ENCODE assay signal across 8 cellular contexts in genomic region chr18:11994708-11995444, GRCh38. TPM values are rescaled to one million over a fixed set of nuclear protein-coding genes. Genes with fewer than 3 reads are reported as not detected.
A peak's percentile ranks its signal among the peaks of the same experiment; 100 is the strongest.
DNase-seq lines count a peak whose midpoint lies in the region; ATAC-seq and TF ChIP-seq lines count a peak whose summit lies in the region.

No MANE protein-coding gene starts in this region.

- no peaks in the 10 kb centered on the region for H3K9me3 ChIP-seq in DOHH2 (ENCODE audit: control insufficient read depth, insufficient read depth, low read length)

- H3F3A ChIP-seq in DOHH2 (ENCODE audit: control insufficient read depth, insufficient read depth), result no peaks in the 10 kb centered on the region

- no peaks in the 10 kb centered on the region for H3K9me3 Mint-ChIP-seq in osteocyte (ENCODE audit: unreplicated experiment)
- H3K9me3 Mint-ChIP-seq in activated CD4-positive, alpha-beta T cell treated with anti-CD3 and anti-CD28 coated beads, Interleukin-2, amount 10 ng/mL, durations not matched to agents 24 days and 14 days, result no peaks in the 10 kb centered on the region

- H3K4me1 ChIP-seq in DOHH2 (ENCODE audit: control insufficient read depth, low read length), result peaks cover 27% of the 10 kb centered on the region
- peaks cover 8% of the 10 kb centered on the region for H3K4me1 ChIP-seq in foreskin keratinocyte

- peak overlapping the region; percentile 80 for H3K27ac Mint-ChIP-seq in osteocyte (ENCODE audit: unreplicated experiment)
- no peak overlapping the region for H3K27ac Mint-ChIP-seq in activated CD4-positive, alpha-beta T cell treated with anti-CD3 and anti-CD28 coated beads, Interleukin-2, amount 10 ng/mL, durations not matched to agents 24 days and 14 days

- H3K36me3 Mint-ChIP-seq in osteocyte (ENCODE audit: unreplicated experiment), result no peaks in the 10 kb centered on the region
- H3K36me3 Mint-ChIP-seq in activated CD4-positive, alpha-beta T cell treated with anti-CD3 and anti-CD28 coated beads, Interleukin-2, amount 10 ng/mL, durations not matched to agents 24 days and 14 days (ENCODE audit: low read depth), result no peaks in the 10 kb centered on the region

- H3K4me3 ChIP-seq in DOHH2 (ENCODE audit: low read length), result peak overlapping the region; percentile 53

- ATAC-seq in foreskin keratinocyte, result peak; percentile 36

- no peaks in the 10 kb centered on the region for H3K27me3 Mint-ChIP-seq in osteocyte (ENCODE audit: unreplicated experiment)
- H3K27me3 Mint-ChIP-seq in activated CD4-positive, alpha-beta T cell treated with anti-CD3 and anti-CD28 coated beads, Interleukin-2, amount 10 ng/mL, durations not matched to agents 24 days and 14 days, result no peaks in the 10 kb centered on the region

- H3K4me1 Mint-ChIP-seq in osteocyte (ENCODE audit: unreplicated experiment), result peaks cover 32% of the 10 kb centered on the region
- peaks cover 19% of the 10 kb centered on the region for H3K4me1 Mint-ChIP-seq in activated CD4-positive, alpha-beta T cell treated with anti-CD3 and anti-CD28 coated beads, Interleukin-2, amount 10 ng/mL, durations not matched to agents 24 days and 14 days

- TF ChIP-seq CTCF in DOHH2 (IDR thresholded peaks at IDR 0.05; ENCODE audit: low read depth, low read length, poor library complexity, severe bottlenecking) (no peak), foreskin keratinocyte (conservative IDR thresholded peaks at IDR 0.05) (no peak), osteocyte (IDR thresholded peaks at IDR 0.05) (no peak)

- peak overlapping the region; percentile 69 for H3K4me2 ChIP-seq in DOHH2 (ENCODE audit: low read length)

- H3K27ac ChIP-seq in DOHH2 (ENCODE audit: low read depth, low read length) (no peak overlapping the region), foreskin keratinocyte (peak overlapping the region; percentile 10)

- intact Hi-C loops in activated CD4-positive, alpha-beta T cell treated with anti-CD3 and anti-CD28 coated beads, Interleukin-2, amount 10 ng/mL, durations not matched to agents 24 days and 14 days (cut with micrococcal nuclease), result loop anchor here (1.0 to 2.0 kb wide), 2 partner anchors 57 to 262 kb away; no protein-coding TSS in a partner anchor

- no peaks in the 10 kb centered on the region for H3K9me2 ChIP-seq in DOHH2 (replicated peaks; ENCODE audit: control insufficient read depth, low read length)

- peak; percentile 43 for DNase-seq in NCI-H510A treated with DMSO at 0.1 percent for 48 hours (lab: John Stamatoyannopoulos, UW)
- no peak for DNase-seq in foreskin keratinocyte
- DNase-seq in osteocyte (ENCODE audit: extremely low spot score, unreplicated experiment), result no peak
- no peak for DNase-seq in NCI-H526 treated with DMSO at 0.1 percent for 48 hours (lab: John Stamatoyannopoulos, UW)
- no peak for DNase-seq in AG08396 (ENCODE audit: low spot score)
- no peak for DNase-seq in stimulated activated CD4-positive, alpha-beta T cell treated with anti-CD3 and anti-CD28 coated beads, Interleukin-12 subunit alpha, Interleukin-12 subunit beta, amount 100 ng/mL, for 4 hours
- no peak for DNase-seq in activated CD4-positive, alpha-beta T cell treated with anti-CD3 and anti-CD28 coated beads, Interleukin-2, amount 10 ng/mL, durations not matched to agents 24 days and 14 days

- H3K27me3 ChIP-seq in DOHH2 (ENCODE audit: control insufficient read depth, low read length) (no peaks in the 10 kb centered on the region), foreskin keratinocyte (no peaks in the 10 kb centered on the region)

- no peak overlapping the region for H3K4me3 Mint-ChIP-seq in osteocyte (ENCODE audit: unreplicated experiment)
- H3K4me3 Mint-ChIP-seq in activated CD4-positive, alpha-beta T cell treated with anti-CD3 and anti-CD28 coated beads, Interleukin-2, amount 10 ng/mL, durations not matched to agents 24 days and 14 days, result no peak overlapping the region

- no peaks in the 10 kb centered on the region for H4K20me1 ChIP-seq in DOHH2 (ENCODE audit: control insufficient read depth, insufficient read depth, low read depth, low read length)

- no peaks in the 10 kb centered on the region for H3K36me3 ChIP-seq in DOHH2 (ENCODE audit: control insufficient read depth, low read length)

- 0 out of 2 replicates have a peak, but pooled peaks cover 2% of the 10 kb centered on the region for H3K79me2 ChIP-seq in DOHH2 (ENCODE audit: control insufficient read depth, low read length)

RNA-seq across cellular contexts. Expression of gene IMPA2, which starts 13.6 kb away (rescaled TPM):
- total RNA-seq in foreskin keratinocyte (26.1 and 31.8 TPM in 2 replicates), osteocyte (9.0 and 9.2 TPM in 2 replicates)
- 31.7 and 35.0 TPM in 2 replicates for polyA plus RNA-seq in foreskin keratinocyte
- total RNA-seq in activated CD4-positive, alpha-beta T cell treated with anti-CD3 and anti-CD28 coated beads, Interleukin-2, amount 10 ng/mL, durations not matched to agents 24 days and 14 days, result 18.8 and 20.1 TPM in 2 replicates
